Comparison of ENCODE assay signal across 9 cellular contexts in genomic region chrX:54640721-54641120, GRCh38.
DNase-seq lines count a peak whose midpoint lies in the region; ATAC-seq and TF ChIP-seq lines count a peak whose summit lies in the region.
"Had no signal": no experiment of that assay in that cellular context is flagged by ENCODE, and none has a peak within 500 bp of the region (broad histone marks: within the 10 kb centered on the region; RNA-seq: fewer than 3 reads in every experiment).

No MANE protein-coding gene starts in this region.

- H3K36me3 ChIP-seq in right atrium auricular region (no peaks in the 10 kb centered on the region), adipocyte (ENCODE audit: control insufficient read depth, insufficient read depth, low read length, severe bottlenecking) (no peaks in the 10 kb centered on the region), right lobe of liver (no peaks in the 10 kb centered on the region), uterus (no peaks in the 10 kb centered on the region)

- intact Hi-C loops in Right ventricle myocardium inferior (cut with DNase I) = no loop called here
- intact Hi-C loops in right lobe of liver (cut with DNase I) = no loop called here
- intact Hi-C loops in uterus (cut with DNase I; ENCODE audit: low total_unique reads) = no loop called here

- H3K4me1 ChIP-seq in right atrium auricular region (peaks cover 0 to 10% of the 10 kb centered on the region in 2 donors), adipocyte (ENCODE audit: control insufficient read depth, insufficient read depth, low read length) (peaks cover 10% of the 10 kb centered on the region), right lobe of liver (no peaks in the 10 kb centered on the region), uterus (no peaks in the 10 kb centered on the region)

- no peak overlapping the region for H3K4me3 ChIP-seq in right atrium auricular region
- no peak overlapping the region for H3K4me3 ChIP-seq in adipocyte (ENCODE audit: low read length)
- peak overlapping the region in 1 of 3 donors; percentile 50 for H3K4me3 ChIP-seq in right lobe of liver
- no peak overlapping the region for H3K4me3 ChIP-seq in uterus

- TF ChIP-seq CTCF in right atrium auricular region (IDR thresholded peaks at IDR 0.05) (no peak), right lobe of liver (IDR thresholded peaks at IDR 0.05) (no peak), uterus (IDR thresholded peaks at IDR 0.05) (no peak)

- peak overlapping the region; percentile 77 for H3K9ac ChIP-seq in adipocyte (ENCODE audit: low read length)

- H3K27ac ChIP-seq in right atrium auricular region (peak overlapping the region; percentile 16 to 87), right lobe of liver (peak overlapping the region; percentile 80 to 87 (median 81)), uterus (peak overlapping the region; percentile 86 to 91)

- H3K9me3 ChIP-seq in right atrium auricular region = peaks cover 0 to 3% of the 10 kb centered on the region in 2 donors
- H3K9me3 ChIP-seq in adipocyte (ENCODE audit: control insufficient read depth, low read length) = no peaks in the 10 kb centered on the region
- no peaks in the 10 kb centered on the region for H3K9me3 ChIP-seq in right lobe of liver
- H3K9me3 ChIP-seq in uterus = no peaks in the 10 kb centered on the region

- DNase-seq in right atrium auricular region (ENCODE audit: low spot score) (no peak), Right ventricle myocardium inferior (ENCODE audit: missing footprints) (no peak), adipocyte (ENCODE audit: low read depth) (peak; percentile 45), right lobe of liver (peak in 2 of 3 donors; percentile 60 to 68), uterus (no peak), D341Med (ENCODE audit: low spot score) (no peak), NCI-H1048 (lab: John Stamatoyannopoulos, UW) (no peak)
- DNase-seq: NCI-H2081 treated with DMSO at 0.1 percent for 48 hours had no signal

- no peak for ATAC-seq in Right ventricle myocardium inferior
- peak; percentile 38 to 59 (median 40) for ATAC-seq in right lobe of liver
- ATAC-seq in HG02870 (IDR thresholded peaks at IDR 0.05; ENCODE audit: unreplicated experiment) = no peak

- H3K27me3 ChIP-seq in right atrium auricular region (no peaks in the 10 kb centered on the region), adipocyte (replicated peaks; ENCODE audit: control insufficient read depth, insufficient read depth, low read length) (no peaks in the 10 kb centered on the region), right lobe of liver (no peaks in the 10 kb centered on the region), uterus (no peaks in the 10 kb centered on the region)

- TF ChIP-seq POLR2A in right lobe of liver (IDR thresholded peaks at IDR 0.05) (no peak), uterus (IDR thresholded peaks at IDR 0.05) (no peak)

- WGBS in right lobe of liver (ENCODE audit: insufficient coverage, low coverage, low lambda C conversion rate, missing lambda C conversion rate) = 31% methylated on average over 9 of the region's 9 CpGs

Comparison
In these comparisons a context has a peak if more than half of its experiments do, and no peak if none do; other contexts are left out.
1. DNase-seq: peak in adipocyte (single experiment) and right lobe of liver (2 of 3); none in right atrium auricular region (single experiment), Right ventricle myocardium inferior (single experiment), uterus (0 of 2), D341Med (single experiment) and NCI-H1048 (single experiment).
2. ATAC-seq: peak in right lobe of liver (4 of 4); none in Right ventricle myocardium inferior (single experiment) and HG02870 (single experiment).
3. Peak in every context shown above with its lines, with median percentiles within 50 percentile points of each other: H3K27ac ChIP-seq.